In genomic region chr5:61371474-61371873, GRCh38 we compare ENCODE assay signal across 14 cellular contexts.
"Had no signal": no experiment of that assay in that cellular context is flagged by ENCODE, and none has a peak within 500 bp of the region (broad histone marks: within the 10 kb centered on the region; RNA-seq: fewer than 3 reads in every experiment).

No MANE protein-coding gene starts in this region.

- ATAC-seq: activated CD4-positive, CD25-positive, alpha-beta regulatory T cell treated with anti-CD3 and anti-CD28 coated beads, Interleukin-2, amount 50 U/mL, for 24 hours; left lobe of liver; natural killer cell; stimulated activated naive CD8-positive, alpha-beta T cell treated with anti-CD3 and anti-CD28 coated beads, Interleukin-15, amount 100 ng/mL, for 72 hours had no signal

- H3K27me3 Mint-ChIP-seq: stimulated activated naive CD8-positive, alpha-beta T cell treated with anti-CD3 and anti-CD28 coated beads, Interleukin-15, amount 100 ng/mL, for 72 hours had no signal

- H3K27ac Mint-ChIP-seq: natural killer cell; stimulated activated naive CD8-positive, alpha-beta T cell treated with anti-CD3 and anti-CD28 coated beads, Interleukin-15, amount 100 ng/mL, for 72 hours had no signal

- H3K4me3 Mint-ChIP-seq: natural killer cell; stimulated activated naive CD8-positive, alpha-beta T cell treated with anti-CD3 and anti-CD28 coated beads, Interleukin-15, amount 100 ng/mL, for 72 hours had no signal

- DNase-seq: activated naive CD4-positive, alpha-beta T cell treated with anti-CD3 and anti-CD28 coated beads, Interleukin-2, amount 50 U/mL, for 16 hours; activated T-cell treated with anti-CD3 and anti-CD28 coated beads, Interleukin-2, amount 50 U/mL, for 1 hour; adrenal gland; central memory CD4-positive, alpha-beta T cell; effector CD4-positive, alpha-beta T cell; foreskin melanocyte; head of caudate nucleus; mammary epithelial cell; natural killer cell; stimulated activated CD4-positive, alpha-beta T cell treated with anti-CD3 and anti-CD28 coated beads, Interleukin-4, amount 100 ng/mL, for 24 hours; stimulated activated naive CD8-positive, alpha-beta T cell treated with anti-CD3 and anti-CD28 coated beads, Interleukin-15, amount 100 ng/mL, for 72 hours; uterus had no signal

- H3K9me3 Mint-ChIP-seq: natural killer cell; stimulated activated naive CD8-positive, alpha-beta T cell treated with anti-CD3 and anti-CD28 coated beads, Interleukin-15, amount 100 ng/mL, for 72 hours had no signal

- H3K4me1 Mint-ChIP-seq: stimulated activated naive CD8-positive, alpha-beta T cell treated with anti-CD3 and anti-CD28 coated beads, Interleukin-15, amount 100 ng/mL, for 72 hours had no signal
